1 cellular context compared by ENCODE assay signal in genomic region chr18:24209558-24209957, GRCh38.
A peak's percentile ranks its signal among the peaks of the same experiment; 100 is the strongest.
TF ChIP-seq lines count a peak whose summit lies in the region.

No MANE protein-coding gene starts in this region.

TF ChIP-seq in HCT116, 20 proteins besides CTCF, POLR2A, EP300 and RAD21 (continued from another document):
- no peak for TF ChIP-seq REST (IDR thresholded peaks at IDR 0.05; ENCODE audit: low read depth)
- TF ChIP-seq POLR2AphosphoS5 (IDR thresholded peaks at IDR 0.05; ENCODE audit: low read depth, low read length), result no peak
- TF ChIP-seq, protein P1, sequence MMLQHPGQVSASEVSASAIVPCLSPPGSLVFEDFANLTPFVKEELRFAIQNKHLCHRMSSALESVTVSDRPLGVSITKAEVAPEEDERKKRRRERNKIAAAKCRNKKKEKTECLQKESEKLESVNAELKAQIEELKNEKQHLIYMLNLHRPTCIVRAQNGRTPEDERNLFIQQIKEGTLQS (IDR thresholded peaks at IDR 0.05), result no peak
- TF ChIP-seq ZNF274 (IDR thresholded peaks at IDR 0.05; ENCODE audit: low read depth, low read length), result no peak
- no peak for TF ChIP-seq CBX3 (IDR thresholded peaks at IDR 0.05; ENCODE audit: low read depth)
- peak; percentile 40; the same call in 1 of the 2 replicates for TF ChIP-seq JUND (IDR thresholded peaks at IDR 0.05)
- TF ChIP-seq SP1 (IDR thresholded peaks at IDR 0.05; ENCODE audit: low read depth), result no peak
- no peak for TF ChIP-seq CEBPB (IDR thresholded peaks at IDR 0.05; ENCODE audit: low read depth)
- TF ChIP-seq TCF7L2 (IDR thresholded peaks at IDR 0.05; ENCODE audit: borderline replicate concordance, extremely low read depth, insufficient read depth, insufficient read length), result no peak
- no peak for TF ChIP-seq EGR1 (IDR thresholded peaks at IDR 0.05; ENCODE audit: low read depth)
- no peak for TF ChIP-seq YY1 (IDR thresholded peaks at IDR 0.05; ENCODE audit: extremely low read depth, insufficient replicate concordance, low read depth, low read length)
